Comparison of ENCODE assay signal across 1 cellular context in genomic region chr17:35079547-35079946, GRCh38.
TF ChIP-seq lines count a peak whose summit lies in the region.

No MANE protein-coding gene starts in this region.

TF ChIP-seq in HepG2, 621 proteins besides CTCF, POLR2A, EP300 and RAD21 (continued from another document and continues in another):
- TF ChIP-seq ARID4A (CRISPR knock-in tag; IDR thresholded peaks at IDR 0.05; ENCODE audit: borderline replicate concordance) (peak; percentile 32; the same call in 1 of the 2 replicates), MEIS2 (CRISPR knock-in tag; IDR thresholded peaks at IDR 0.05) (peak; percentile 44; the same call in 1 of the 2 replicates), ASH2L (IDR thresholded peaks at IDR 0.05; ENCODE audit: insufficient read length, low read depth, low read length) (peak; percentile 19), FOXA1 (IDR thresholded peaks at IDR 0.05) (peak; percentile 14; the same call in 1 of the 2 replicates), FOXA1 (CRISPR knock-in tag; IDR thresholded peaks at IDR 0.05) (peak; percentile 80), HNF4A (CRISPR knock-in tag; IDR thresholded peaks at IDR 0.05) (peak; percentile 45), KAT2B (IDR thresholded peaks at IDR 0.05; ENCODE audit: borderline replicate concordance, low read depth, low read length) (no peak), IRF2 (CRISPR knock-in tag; IDR thresholded peaks at IDR 0.05) (peak; percentile 47), PAX8 (CRISPR knock-in tag; IDR thresholded peaks at IDR 0.05; ENCODE audit: borderline replicate concordance) (no peak), ARID5B (CRISPR knock-in tag; IDR thresholded peaks at IDR 0.05) (peak; percentile 94), AHDC1 (CRISPR knock-in tag; IDR thresholded peaks at IDR 0.05; ENCODE audit: borderline replicate concordance) (peak; percentile 81; the same call in 1 of the 2 replicates), MXI1 (IDR thresholded peaks at IDR 0.05; ENCODE audit: borderline replicate concordance, low read depth, low read length) (peak; percentile 79; the same call in 1 of the 3 replicates), ZNF44 (CRISPR knock-in tag; IDR thresholded peaks at IDR 0.05) (no peak), ATM (IDR thresholded peaks at IDR 0.05; ENCODE audit: borderline replicate concordance) (no peak), ATF1 (CRISPR knock-in tag; IDR thresholded peaks at IDR 0.05) (peak; percentile 50; the same call in 1 of the 2 replicates), TCF7 (IDR thresholded peaks at IDR 0.05; ENCODE audit: low read depth) (peak; percentile 39; the same call in 1 of the 2 replicates), ZNF644 (CRISPR knock-in tag; IDR thresholded peaks at IDR 0.05; ENCODE audit: low read depth) (0 out of 2 replicates have a peak, but pooled peaks have one; percentile 50), SIN3A (IDR thresholded peaks at IDR 0.05; ENCODE audit: borderline replicate concordance, low read depth, low read length) (peak; percentile 62; the same call in 1 of the 2 replicates), SALL1 (CRISPR knock-in tag; IDR thresholded peaks at IDR 0.05) (peak; percentile 46; the same call in 1 of the 2 replicates), ELF3 (CRISPR knock-in tag; IDR thresholded peaks at IDR 0.05) (peak; percentile 79), SP5 (CRISPR knock-in tag; IDR thresholded peaks at IDR 0.05; ENCODE audit: borderline replicate concordance, low read depth) (peak; percentile 47; the same call in 1 of the 2 replicates), NCOA2 (CRISPR knock-in tag; IDR thresholded peaks at IDR 0.05) (peak; percentile 51; the same call in 1 of the 2 replicates), FOXK2 (IDR thresholded peaks at IDR 0.05) (peak; percentile 37; the same call in 1 of the 2 replicates), HOXA3 (CRISPR knock-in tag; IDR thresholded peaks at IDR 0.05) (peak; percentile 28; the same call in 1 of the 2 replicates), PHF21A (CRISPR knock-in tag; IDR thresholded peaks at IDR 0.05) (no peak), HDAC2 (CRISPR knock-in tag; IDR thresholded peaks at IDR 0.05) (peak; percentile 74), KAT8 (CRISPR knock-in tag; IDR thresholded peaks at IDR 0.05) (peak; percentile 46; the same call in 1 of the 2 replicates), THAP11 (CRISPR knock-in tag; IDR thresholded peaks at IDR 0.05) (peak; percentile 42; the same call in 1 of the 2 replicates), ZNF441 (CRISPR knock-in tag; IDR thresholded peaks at IDR 0.05; ENCODE audit: borderline replicate concordance) (no peak), AGO2 (optimal IDR thresholded peaks at IDR 0.05; ENCODE audit: low read depth, low read length) (no peak), SP140L (CRISPR knock-in tag; IDR thresholded peaks at IDR 0.05; ENCODE audit: borderline replicate concordance) (no peak), SPEN (CRISPR knock-in tag; IDR thresholded peaks at IDR 0.05; ENCODE audit: low read depth) (no peak), FOSL2 (CRISPR knock-in tag; IDR thresholded peaks at IDR 0.05) (peak; percentile 93), SAP130 (CRISPR knock-in tag; IDR thresholded peaks at IDR 0.05; ENCODE audit: low read depth) (peak; percentile 91), IKZF5 (CRISPR knock-in tag; IDR thresholded peaks at IDR 0.05) (peak; percentile 68), ZNF773 (CRISPR knock-in tag; IDR thresholded peaks at IDR 0.05; ENCODE audit: borderline replicate concordance) (no peak), TMF1 (CRISPR knock-in tag; IDR thresholded peaks at IDR 0.05; ENCODE audit: low read depth) (no peak), HMGA1 (CRISPR knock-in tag; conservative IDR thresholded peaks at IDR 0.05) (no peak), SOX5 (CRISPR knock-in tag; IDR thresholded peaks at IDR 0.05; ENCODE audit: borderline replicate concordance) (peak; percentile 82), PHF5A (CRISPR knock-in tag; IDR thresholded peaks at IDR 0.05; ENCODE audit: low read depth, unreplicated experiment) (peak; percentile 46), BCL6 (CRISPR knock-in tag; IDR thresholded peaks at IDR 0.05) (peak; percentile 52), GATAD2A (CRISPR knock-in tag; IDR thresholded peaks at IDR 0.05) (peak; percentile 94), HNRNPUL1 (IDR thresholded peaks at IDR 0.05; ENCODE audit: low read depth, low read length) (no peak), ZNF558 (CRISPR knock-in tag; IDR thresholded peaks at IDR 0.05; ENCODE audit: borderline replicate concordance) (no peak), ISX (CRISPR knock-in tag; conservative IDR thresholded peaks at IDR 0.05) (no peak), ZNF790 (CRISPR knock-in tag; IDR thresholded peaks at IDR 0.05; ENCODE audit: borderline replicate concordance) (no peak), TFE3 (CRISPR knock-in tag; IDR thresholded peaks at IDR 0.05) (0 out of 2 replicates have a peak, but pooled peaks have one; percentile 61), FOXA3 (CRISPR knock-in tag; IDR thresholded peaks at IDR 0.05) (peak; percentile 89), KDM4B (CRISPR knock-in tag; IDR thresholded peaks at IDR 0.05) (no peak)
- TF ChIP-seq, protein P1, sequence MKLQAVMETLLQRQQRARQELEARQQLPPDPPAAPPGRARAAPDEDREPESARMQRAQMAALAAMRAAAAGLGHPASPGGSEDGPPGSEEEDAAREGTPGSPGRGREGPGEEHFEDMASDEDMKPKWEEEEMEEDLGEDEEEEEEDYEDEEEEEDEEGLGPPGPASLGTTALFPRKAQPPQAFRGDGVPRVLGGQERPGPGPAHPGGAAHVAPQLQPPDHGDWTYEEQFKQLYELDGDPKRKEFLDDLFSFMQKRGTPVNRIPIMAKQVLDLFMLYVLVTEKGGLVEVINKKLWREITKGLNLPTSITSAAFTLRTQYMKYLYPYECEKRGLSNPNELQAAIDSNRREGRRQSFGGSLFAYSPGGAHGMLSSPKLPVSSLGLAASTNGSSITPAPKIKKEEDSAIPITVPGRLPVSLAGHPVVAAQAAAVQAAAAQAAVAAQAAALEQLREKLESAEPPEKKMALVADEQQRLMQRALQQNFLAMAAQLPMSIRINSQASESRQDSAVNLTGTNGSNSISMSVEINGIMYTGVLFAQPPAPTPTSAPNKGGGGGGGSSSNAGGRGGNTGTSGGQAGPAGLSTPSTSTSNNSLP (IDR thresholded peaks at IDR 0.05; ENCODE audit: low read depth, low read length) = peak; percentile 87
- TF ChIP-seq, protein P2, sequence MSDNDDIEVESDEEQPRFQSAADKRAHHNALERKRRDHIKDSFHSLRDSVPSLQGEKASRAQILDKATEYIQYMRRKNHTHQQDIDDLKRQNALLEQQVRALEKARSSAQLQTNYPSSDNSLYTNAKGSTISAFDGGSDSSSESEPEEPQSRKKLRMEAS (IDR thresholded peaks at IDR 0.05) = 0 out of 2 replicates have a peak, but pooled peaks have one; percentile 20
